ENCODE assay signal across 1 cellular context in the genomic region with DNA sequence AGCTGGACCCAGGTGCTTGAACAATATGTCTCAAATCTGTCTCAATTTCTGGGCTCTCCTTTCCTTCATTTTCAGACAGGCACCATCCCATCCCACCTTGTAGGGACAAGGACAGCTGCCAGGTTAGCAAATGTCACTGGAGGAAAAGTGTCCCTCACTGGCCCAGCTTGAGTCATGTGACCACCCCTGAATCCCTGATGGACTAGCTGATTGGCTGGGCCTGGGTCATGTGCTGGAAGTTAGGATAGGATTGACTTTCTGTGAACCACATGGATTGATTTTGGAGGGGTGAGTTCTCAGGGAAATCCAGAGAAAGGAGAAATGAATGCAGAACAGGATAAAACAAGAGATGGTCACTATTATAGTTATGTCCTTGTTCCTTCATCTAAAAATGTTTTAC.
TF ChIP-seq lines count a peak whose summit lies in the region.

No MANE protein-coding gene starts in this region.

TF ChIP-seq in H1, 55 proteins besides CTCF, POLR2A, EP300 and RAD21:
- TF ChIP-seq SIX5 (IDR thresholded peaks at IDR 0.05; ENCODE audit: low read depth, low read length), result no peak
- TF ChIP-seq, protein P1, sequence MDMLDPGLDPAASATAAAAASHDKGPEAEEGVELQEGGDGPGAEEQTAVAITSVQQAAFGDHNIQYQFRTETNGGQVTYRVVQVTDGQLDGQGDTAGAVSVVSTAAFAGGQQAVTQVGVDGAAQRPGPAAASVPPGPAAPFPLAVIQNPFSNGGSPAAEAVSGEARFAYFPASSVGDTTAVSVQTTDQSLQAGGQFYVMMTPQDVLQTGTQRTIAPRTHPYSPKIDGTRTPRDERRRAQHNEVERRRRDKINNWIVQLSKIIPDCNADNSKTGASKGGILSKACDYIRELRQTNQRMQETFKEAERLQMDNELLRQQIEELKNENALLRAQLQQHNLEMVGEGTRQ (IDR thresholded peaks at IDR 0.05; ENCODE audit: low read length), result peak; percentile 79
- TF ChIP-seq SIN3A (conservative IDR thresholded peaks at IDR 0.05 in 1 of 2, IDR thresholded peaks at IDR 0.05 in 1 of 2; ENCODE audit: low read depth in 1 of 2, low read length in 2 of 2), result no peak
- TF ChIP-seq RFX5 (IDR thresholded peaks at IDR 0.05; ENCODE audit: borderline replicate concordance, low read depth, low read length), result no peak
